17 cellular contexts compared by ENCODE assay signal in genomic region chr1:221783936-221784335, GRCh38. TPM values are rescaled to one million over a fixed set of nuclear protein-coding genes. Genes with fewer than 3 reads are reported as not detected.
DNase-seq lines count a peak whose midpoint lies in the region; ATAC-seq and TF ChIP-seq lines count a peak whose summit lies in the region.
"Had no signal": no experiment of that assay in that cellular context is flagged by ENCODE, and none has a peak within 500 bp of the region (broad histone marks: within the 10 kb centered on the region; RNA-seq: fewer than 3 reads in every experiment).

No MANE protein-coding gene starts in this region.

- peak in 4 of 5 donors; percentile 31 to 50 (median 40) for DNase-seq in CD4-positive, alpha-beta memory T cell
- DNase-seq in T-helper 2 cell treated with Interferon-gamma antibody and Interleukin-4, amounts not matched to agents 5 μg/mL and 100 μg/mL, for 36 hours (ENCODE audit: low spot score) = no peak
- DNase-seq in myocyte (ENCODE audit: low read depth) (peak; percentile 31), stomach (no peak), NCI-H1048 (lab: John Stamatoyannopoulos, UW) (no peak), RWPE1 (ENCODE audit: low spot score) (no peak), GM23338 (ENCODE audit: low spot score) (no peak)
- DNase-seq: BE2C; EL; hippocampal formation; left colon; NCI-H1694 treated with DMSO at 0.1 percent for 48 hours; NCI-H748 treated with DMSO at 0.1 percent for 48 hours; right cardiac atrium; stimulated activated CD4-positive, alpha-beta T cell treated with anti-CD3 and anti-CD28 coated beads, Interleukin-2, amount 100 ng/mL, for 48 hours had no signal

- ATAC-seq in GM21576 (IDR thresholded peaks at IDR 0.05; ENCODE audit: unreplicated experiment) (peak; percentile 45), GM23338 (no peak)
- ATAC-seq: K562, left colon, right cardiac atrium had no signal

- no peaks in the 10 kb centered on the region for H3K36me3 Mint-ChIP-seq in CD4-positive, alpha-beta memory T cell
- H3K36me3 Mint-ChIP-seq in T-helper 2 cell treated with Interferon-gamma antibody and Interleukin-4, amounts not matched to agents 5 μg/mL and 100 μg/mL, for 36 hours (ENCODE audit: low read depth) = no peaks in the 10 kb centered on the region
- H3K36me3 Mint-ChIP-seq in GM23338 (ENCODE audit: low read depth) = no peaks in the 10 kb centered on the region

- H3K9me3 ChIP-seq in CD4-positive, alpha-beta memory T cell (ENCODE audit: control insufficient read depth in 1 of 2, low read length in 2 of 2) = no peaks in the 10 kb centered on the region
- H3K9me3 ChIP-seq in stomach = no peaks in the 10 kb centered on the region
- H3K9me3 ChIP-seq: BE2C had no signal

- peak overlapping the region in 6 of 7 donors; percentile 13 to 69 (median 60) for H3K27ac Mint-ChIP-seq in CD4-positive, alpha-beta memory T cell
- H3K27ac Mint-ChIP-seq in T-helper 2 cell treated with Interferon-gamma antibody and Interleukin-4, amounts not matched to agents 5 μg/mL and 100 μg/mL, for 36 hours = peak overlapping the region; percentile 73
- H3K27ac Mint-ChIP-seq in GM23338 = no peak overlapping the region

- no peaks in the 10 kb centered on the region for H3K9me3 Mint-ChIP-seq in CD4-positive, alpha-beta memory T cell
- H3K9me3 Mint-ChIP-seq in T-helper 2 cell treated with Interferon-gamma antibody and Interleukin-4, amounts not matched to agents 5 μg/mL and 100 μg/mL, for 36 hours = no peaks in the 10 kb centered on the region
- no peaks in the 10 kb centered on the region for H3K9me3 Mint-ChIP-seq in GM23338

- no peak for TF ChIP-seq CTCF in stomach (IDR thresholded peaks at IDR 0.05)
- no peak for TF ChIP-seq CTCF in RWPE1 (conservative IDR thresholded peaks at IDR 0.05; ENCODE audit: low read depth)
- TF ChIP-seq CTCF in GM23338 (conservative IDR thresholded peaks at IDR 0.05; ENCODE audit: low read depth in 2 of 2) = no peak

- H3K27me3 Mint-ChIP-seq in CD4-positive, alpha-beta memory T cell = no peaks in the 10 kb centered on the region
- no peaks in the 10 kb centered on the region for H3K27me3 Mint-ChIP-seq in T-helper 2 cell treated with Interferon-gamma antibody and Interleukin-4, amounts not matched to agents 5 μg/mL and 100 μg/mL, for 36 hours (ENCODE audit: low read depth)
- H3K27me3 Mint-ChIP-seq in GM23338 (ENCODE audit: insufficient read depth, low read depth, poor library complexity) = peaks cover 1% of the 10 kb centered on the region

- intact Hi-C loops in CD4-positive, alpha-beta memory T cell (cut with micrococcal nuclease) = no loop called here
- intact Hi-C loops in stomach (cut with DNase I; ENCODE audit: low total_unique reads) = no loop called here

- no peak for TF ChIP-seq POLR2A in stomach (IDR thresholded peaks at IDR 0.05)

- peaks cover 45% of the 10 kb centered on the region for H3K4me1 ChIP-seq in CD4-positive, alpha-beta memory T cell (ENCODE audit: insufficient read depth, low read length)
- H3K4me1 ChIP-seq in stomach (no peaks in the 10 kb centered on the region), GM23338 (ENCODE audit: insufficient read depth) (0 out of 2 replicates have a peak, but pooled peaks cover 6% of the 10 kb centered on the region)
- H3K4me1 ChIP-seq: BE2C had no signal

- WGBS in stomach, 5 donors = 58 to 72% (median 68%) methylated on average over 4 of the region's 4 CpGs

- H3K9me2 ChIP-seq in GM23338 (ENCODE audit: insufficient read depth) = peaks cover 4% of the 10 kb centered on the region

- H3K36me3 ChIP-seq in CD4-positive, alpha-beta memory T cell (ENCODE audit: insufficient read depth, low read length) = no peaks in the 10 kb centered on the region
- H3K36me3 ChIP-seq in stomach = no peaks in the 10 kb centered on the region
- no peaks in the 10 kb centered on the region for H3K36me3 ChIP-seq in GM23338 (ENCODE audit: insufficient read depth)
- H3K36me3 ChIP-seq: BE2C had no signal

- no peak overlapping the region for H3K27ac ChIP-seq in CD4-positive, alpha-beta memory T cell (ENCODE audit: low read depth, low read length)
- no peak overlapping the region for H3K27ac ChIP-seq in stomach
- H3K27ac ChIP-seq in RWPE1 = no peak overlapping the region
- H3K27ac ChIP-seq in GM23338 (ENCODE audit: low read depth) = no peak overlapping the region

- peak overlapping the region in 7 of 8 donors; percentile 18 to 84 (median 73) for H3K4me3 Mint-ChIP-seq in CD4-positive, alpha-beta memory T cell
- H3K4me3 Mint-ChIP-seq in T-helper 2 cell treated with Interferon-gamma antibody and Interleukin-4, amounts not matched to agents 5 μg/mL and 100 μg/mL, for 36 hours = peak overlapping the region; percentile 77
- H3K4me3 Mint-ChIP-seq in GM23338 = no peak overlapping the region

- peaks cover 35 to 58% (median 46%) of the 10 kb centered on the region in 4 donors for H3K4me1 Mint-ChIP-seq in CD4-positive, alpha-beta memory T cell
- peaks cover 61% of the 10 kb centered on the region for H3K4me1 Mint-ChIP-seq in T-helper 2 cell treated with Interferon-gamma antibody and Interleukin-4, amounts not matched to agents 5 μg/mL and 100 μg/mL, for 36 hours (ENCODE audit: low read depth)
- peaks cover 8% of the 10 kb centered on the region for H3K4me1 Mint-ChIP-seq in GM23338

- POLR2A ChIA-PET in CD4-positive, alpha-beta memory T cell (lab: Charles Lee; ENCODE audit: partially characterized antibody) = interaction anchor here (0.7 to 4.8 kb wide), 5 partner anchors 42 to 929 kb away, joined by 3 to 21 read pairs (median 7); partner anchors contain the start of gene DUSP10
- POLR2A ChIA-PET in RWPE1 (lab: Yijun Ruan, JAX; ENCODE audit: low non-redundant PET) = no interaction called here

- no peaks in the 10 kb centered on the region for H3K79me2 ChIP-seq in GM23338 (replicated peaks; ENCODE audit: insufficient read depth)

- no peaks in the 10 kb centered on the region for H4K20me1 ChIP-seq in GM23338 (replicated peaks; ENCODE audit: insufficient read depth)

- no peaks in the 10 kb centered on the region for H3F3A ChIP-seq in GM23338 (replicated peaks; ENCODE audit: low read depth)

- no peak for TF ChIP-seq EP300 in stomach (IDR thresholded peaks at IDR 0.05)

- CTCF ChIA-PET in CD4-positive, alpha-beta memory T cell (lab: Charles Lee; ENCODE audit: partially characterized antibody) = interaction anchor here (0.8 to 1.4 kb wide), 4 partner anchors 40 to 668 kb away, joined by 3 to 5 read pairs (median 3); no protein-coding TSS in a partner anchor
- CTCF ChIA-PET in RWPE1 (lab: Yijun Ruan, JAX) = interaction anchor here (0.6 to 1.1 kb wide), 3 partner anchors 14 to 41 kb away, joined by 3 to 4 read pairs (median 3); no protein-coding TSS in a partner anchor

- no peak overlapping the region for H2AFZ ChIP-seq in GM23338

- no peaks in the 10 kb centered on the region for H3K27me3 ChIP-seq in CD4-positive, alpha-beta memory T cell (ENCODE audit: insufficient read depth, low read length)
- no peaks in the 10 kb centered on the region for H3K27me3 ChIP-seq in stomach
- H3K27me3 ChIP-seq in GM23338 (ENCODE audit: insufficient read depth) = no peaks in the 10 kb centered on the region
- H3K27me3 ChIP-seq: BE2C had no signal

- H3K4me2 ChIP-seq in GM23338 = no peak overlapping the region

- H3K4me3 ChIP-seq in CD4-positive, alpha-beta memory T cell (ENCODE audit: low read length in 2 of 2) = peak overlapping the region; percentile 15 to 29
- H3K4me3 ChIP-seq in stomach = no peak overlapping the region
- no peak overlapping the region for H3K4me3 ChIP-seq in GM23338
- H3K4me3 ChIP-seq: K562 had no signal

TF ChIP-seq in GM23338, 12 proteins besides CTCF, POLR2A, EP300 and RAD21 (continues in another document):
- no peak for TF ChIP-seq CREB1 (CRISPR knock-in tag; IDR thresholded peaks at IDR 0.05; ENCODE audit: low read depth)
- no peak for TF ChIP-seq ZNF114 (CRISPR knock-in tag; IDR thresholded peaks at IDR 0.05)
- TF ChIP-seq STAT1 (IDR thresholded peaks at IDR 0.05; ENCODE audit: unreplicated experiment) = no peak
- TF ChIP-seq REST (IDR thresholded peaks at IDR 0.05; ENCODE audit: unreplicated experiment) = no peak

RNA-seq across cellular contexts. Expression of gene DUSP10, which starts 42.0 kb away (rescaled TPM):
- total RNA-seq in CD4-positive, alpha-beta memory T cell = 1 to 10 TPM; 3.8 to 4.1 TPM
- polyA plus RNA-seq in CD4-positive, alpha-beta memory T cell = 1 to 10 TPM; 4.5 to 9.9 TPM
- 21.9 and 28.1 TPM in 2 replicates for total RNA-seq in myocyte
- 10.0 TPM for polyA plus RNA-seq in myocyte (2012)
- 10 to 100 TPM in 2 of 5 donors, 1 to 10 TPM in 3; 1.0 to 50.0 (median 8.3) TPM for total RNA-seq in stomach
- 1 to 10 TPM; 2.4 to 3.1 (median 2.9) TPM for polyA plus RNA-seq in stomach
- 1.0 and 1.5 TPM in 2 replicates for total RNA-seq in GM23338 (2014; rRNA removed; shearing (Covaris generic))
- 1.1 and 1.6 TPM in 2 replicates for polyA plus RNA-seq in GM23338 (2016; fragmentation: Nextera tagmentation; extraction: Ambion mirVana)

Comparison
In these comparisons a context has a peak if more than half of its experiments do, and no peak if none do; other contexts are left out.
1. DNase-seq: peak in CD4-positive, alpha-beta memory T cell (4 of 5) and myocyte (single experiment); none in T-helper 2 cell treated with Interferon-gamma antibody and Interleukin-4, amounts not matched to agents 5 μg/mL and 100 μg/mL, for 36 hours (single experiment), stomach (single experiment), NCI-H1048 (single experiment), RWPE1 (single experiment) and GM23338 (single experiment).
2. H3K4me3 ChIP-seq: peak in CD4-positive, alpha-beta memory T cell (2 of 2); none in stomach (0 of 4) and GM23338 (single experiment).